ENCODE assay signal across 16 cellular contexts in the genomic region with DNA sequence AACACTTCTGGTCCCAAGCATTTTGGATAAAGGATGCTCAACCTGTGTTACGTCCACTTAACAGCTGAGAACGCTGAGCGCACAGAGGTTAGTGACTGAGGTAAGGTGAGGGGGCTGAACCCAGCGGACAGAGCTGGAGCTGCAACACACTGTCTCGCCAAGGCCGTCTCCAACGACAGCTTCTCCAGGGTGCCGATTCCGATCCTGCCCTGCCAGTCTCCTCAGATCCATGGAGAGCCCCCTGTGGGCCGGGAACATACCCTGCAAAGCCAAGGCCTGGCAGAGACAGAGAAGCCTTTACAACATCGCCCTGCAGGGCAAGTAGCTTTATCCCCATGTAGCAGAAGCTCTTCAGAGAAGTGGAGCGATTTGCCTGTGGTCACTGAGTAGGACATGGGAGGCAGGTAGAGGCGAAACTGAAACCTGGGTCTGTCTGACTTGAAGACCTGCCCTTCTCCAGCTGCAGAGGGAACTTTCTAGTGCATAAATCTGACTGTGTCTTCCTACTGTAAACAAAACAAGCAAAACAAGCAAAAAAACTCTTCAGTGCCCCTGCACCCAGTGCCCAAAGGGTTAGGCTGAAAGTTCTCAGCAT.
A peak's percentile ranks its signal among the peaks of the same experiment; 100 is the strongest.
DNase-seq lines count a peak whose midpoint lies in the region; ATAC-seq, FAIRE-seq and TF ChIP-seq lines count a peak whose summit lies in the region.
"Had no signal": no experiment of that assay in that cellular context is flagged by ENCODE, and none has a peak within 500 bp of the region (broad histone marks: within the 10 kb centered on the region; RNA-seq: fewer than 3 reads in every experiment).

No MANE protein-coding gene starts in this region.

- H2AFZ ChIP-seq in HepG2 (ENCODE audit: low read length): no peak overlapping the region

- BruUV-seq in HepG2 (replicated peaks; lab: Mats Ljungman, UMichigan): no TSS peak

- peak; percentile 42; the same call in 1 of the 2 replicates for TF ChIP-seq RAD21 in HepG2 (CRISPR knock-in tag; IDR thresholded peaks at IDR 0.05)

- no peak overlapping the region for H3K9ac ChIP-seq in HepG2 (ENCODE audit: insufficient read depth, low read depth, low read length)
- H3K9ac ChIP-seq in endodermal cell (ENCODE audit: extremely low read depth, low read length, poor library complexity, severe bottlenecking): no peak overlapping the region

- no peak overlapping the region for H3K4me2 ChIP-seq in HepG2 (ENCODE audit: low read depth, low read length)

- H3K36me3 ChIP-seq in HepG2 (replicated peaks in 1 of 2; ENCODE audit: control insufficient read depth in 1 of 2, insufficient read depth in 2 of 2, low read length in 2 of 2): no peaks in the 10 kb centered on the region
- H3K36me3 ChIP-seq in right lobe of liver: no peaks in the 10 kb centered on the region
- no peaks in the 10 kb centered on the region for H3K36me3 ChIP-seq in endodermal cell (ENCODE audit: control insufficient read depth, insufficient read depth, low read length)
- no peaks in the 10 kb centered on the region for H3K36me3 ChIP-seq in upper lobe of left lung
- H3K36me3 ChIP-seq: tibial nerve had no signal

- peaks cover 1% of the 10 kb centered on the region for H3K27me3 Mint-ChIP-seq in endodermal cell (ENCODE audit: insufficient read depth)
- H3K27me3 Mint-ChIP-seq in activated CD4-positive, alpha-beta T cell treated with anti-CD3 and anti-CD28 coated beads, Interleukin-2, amount 10 ng/mL, durations not matched to agents 7 days and 5 days: no peaks in the 10 kb centered on the region

- no peaks in the 10 kb centered on the region for H3K9me3 Mint-ChIP-seq in endodermal cell
- H3K9me3 Mint-ChIP-seq in activated CD4-positive, alpha-beta T cell treated with anti-CD3 and anti-CD28 coated beads, Interleukin-2, amount 10 ng/mL, durations not matched to agents 7 days and 5 days: no peaks in the 10 kb centered on the region
- H3K9me3 Mint-ChIP-seq: activated B cell treated with CpG ODN at 0.5 μM for 24 hours; activated T-helper 2 cell treated with anti-CD3 and anti-CD28 coated beads, Interferon-gamma antibody, Interleukin-2, Interleukin-4, amounts not matched to agents 10 μg/mL and 5 μg/mL and 100 μg/mL, durations not matched to agents 14 hours and 24 hours and 36 hours; CD14-positive monocyte had no signal

- H3K4me1 Mint-ChIP-seq in endodermal cell: no peaks in the 10 kb centered on the region
- H3K4me1 Mint-ChIP-seq in activated CD4-positive, alpha-beta T cell treated with anti-CD3 and anti-CD28 coated beads, Interleukin-2, amount 10 ng/mL, durations not matched to agents 7 days and 5 days: peaks cover 9% of the 10 kb centered on the region
- H3K4me1 Mint-ChIP-seq: activated B cell treated with CpG ODN at 0.5 μM for 24 hours had no signal

- ATAC-seq in HepG2: peak; percentile 83
- no peak for ATAC-seq in right lobe of liver
- no peak for ATAC-seq in HG03108 (IDR thresholded peaks at IDR 0.05; ENCODE audit: unreplicated experiment)
- ATAC-seq in upper lobe of left lung (ENCODE audit: low FRiP score in 2 of 2): no peak

- no peak for TF ChIP-seq EP300 in HepG2 (IDR thresholded peaks at IDR 0.05; ENCODE audit: low read depth in 2 of 2, low read length in 2 of 2)
- no peak for TF ChIP-seq EP300 in HepG2 (CRISPR knock-in tag; IDR thresholded peaks at IDR 0.05; ENCODE audit: borderline replicate concordance)
- no peak for TF ChIP-seq EP300 in upper lobe of left lung (IDR thresholded peaks at IDR 0.05)

- peak; percentile 69 for DNase-seq in HepG2 (ENCODE audit: low spot score)
- DNase-seq in right lobe of liver: no peak
- DNase-seq in HT1080 (ENCODE audit: low read depth): peak; percentile 53
- DNase-seq in endodermal cell: peak; percentile 95
- no peak for DNase-seq in NCI-H1092 (lab: John Stamatoyannopoulos, UW)
- no peak for DNase-seq in activated CD4-positive, alpha-beta T cell treated with anti-CD3 and anti-CD28 coated beads, Interleukin-2, amount 10 ng/mL, durations not matched to agents 7 days and 5 days
- DNase-seq in upper lobe of left lung: no peak
- DNase-seq: activated B cell treated with CpG ODN at 0.5 μM for 24 hours, cerebellar nuclear complex, mammary epithelial cell, NCI-H1105 had no signal

- intact Hi-C loops in HepG2 (cut with micrococcal nuclease; ENCODE audit: unreplicated experiment) (loop anchor here (1.0 kb wide), 1 partner anchor 39 kb away; no protein-coding TSS in a partner anchor), right lobe of liver (cut with DNase I) (loop anchor here (5.0 to 10.0 kb wide), 2 partner anchors 74 to 117 kb away; partner anchors contain the start of gene SCUBE1 (in 1 of the 2))

- 18% methylated on average over 12 of the region's 13 CpGs for WGBS in HepG2 (ENCODE audit: low lambda C conversion rate)
- 80% methylated on average over 2 of the region's 13 CpGs for WGBS in right lobe of liver (ENCODE audit: insufficient coverage, low coverage, low lambda C conversion rate, missing lambda C conversion rate)
- WGBS in endodermal cell (ENCODE audit: insufficient coverage in 1 of 2, insufficient read length in 1 of 2), 2 experiments: 72 to 73% methylated on average over 13 of the region's 13 CpGs
- 78 to 97% methylated on average over 5 to 13 of the region's 13 CpGs for WGBS in upper lobe of left lung, 2 donors

- no peaks in the 10 kb centered on the region for H3K79me2 ChIP-seq in HepG2 (ENCODE audit: insufficient read depth, low read length)

- H3K27ac ChIP-seq in HepG2 (ENCODE audit: extremely low read length, insufficient read depth, low read length) (no peak overlapping the region), right lobe of liver (no peak overlapping the region), endodermal cell (ENCODE audit: low read depth, low read length) (no peak overlapping the region), upper lobe of left lung (peak overlapping the region in 2 of 4 donors; percentile 40 to 77)

- TF ChIP-seq CTCF in HepG2 (CRISPR knock-in tag; IDR thresholded peaks at IDR 0.05): peak; percentile 64
- peak in 1 of 4 donors; percentile 10 for TF ChIP-seq CTCF in right lobe of liver (IDR thresholded peaks at IDR 0.05)
- peak; percentile 82 for TF ChIP-seq CTCF in endodermal cell (conservative IDR thresholded peaks at IDR 0.05)
- TF ChIP-seq CTCF in upper lobe of left lung (IDR thresholded peaks at IDR 0.05): peak in 1 of 6 experiments; percentile 35

- POLR2A ChIA-PET in HepG2 (lab: Yijun Ruan, JAX): no interaction called here
- POLR2A ChIA-PET in activated CD4-positive, alpha-beta T cell treated with anti-CD3 and anti-CD28 coated beads, Interleukin-2, amount 10 ng/mL, durations not matched to agents 7 days and 5 days (lab: Charles Lee): no interaction called here

- CTCF ChIA-PET in HepG2 (lab: Yijun Ruan, JAX; ENCODE audit: low intra/inter-chr PET ratio, low total read pairs): interaction anchor here (1.6 to 2.0 kb wide), 2 partner anchors 39 to 119 kb away, joined by 4 to 11 read pairs; no protein-coding TSS in a partner anchor
- CTCF ChIA-PET in activated CD4-positive, alpha-beta T cell treated with anti-CD3 and anti-CD28 coated beads, Interleukin-2, amount 10 ng/mL, durations not matched to agents 7 days and 5 days (lab: Charles Lee): interaction anchor here (0.9 to 1.5 kb wide), 3 partner anchors 18 to 133 kb away, joined by 3 to 4 read pairs (median 3); no protein-coding TSS in a partner anchor

- peak; percentile 73 for FAIRE-seq in HepG2 (lab: Jason Lieb, UNC)
- FAIRE-seq: RCC 7860 had no signal

- H3K36me3 Mint-ChIP-seq in endodermal cell (ENCODE audit: low read depth): no peaks in the 10 kb centered on the region
- no peaks in the 10 kb centered on the region for H3K36me3 Mint-ChIP-seq in activated CD4-positive, alpha-beta T cell treated with anti-CD3 and anti-CD28 coated beads, Interleukin-2, amount 10 ng/mL, durations not matched to agents 7 days and 5 days (ENCODE audit: low read depth)
- H3K36me3 Mint-ChIP-seq: CD14-positive monocyte had no signal

- in situ Hi-C loops in HepG2 (cut with HindIII; ENCODE audit: extremely low pct_ligation_motif_present, low pct_unique_long_range_greater_than_20kb): loop anchor here (5.0 kb wide), 2 partner anchors 38 to 77 kb away; no protein-coding TSS in a partner anchor

- H3K4me1 ChIP-seq in HepG2 (ENCODE audit: insufficient read depth, low read length) (peaks cover 8% of the 10 kb centered on the region), right lobe of liver (peaks cover 0 to 10% (median 5%) of the 10 kb centered on the region in 4 donors), endodermal cell (ENCODE audit: control insufficient read depth, insufficient read depth, low read length) (no peaks in the 10 kb centered on the region), upper lobe of left lung (peaks cover 0 to 10% (median 2%) of the 10 kb centered on the region in 4 donors)

- no peak overlapping the region for H3K4me3 Mint-ChIP-seq in endodermal cell
- H3K4me3 Mint-ChIP-seq in activated CD4-positive, alpha-beta T cell treated with anti-CD3 and anti-CD28 coated beads, Interleukin-2, amount 10 ng/mL, durations not matched to agents 7 days and 5 days: no peak overlapping the region
- H3K4me3 Mint-ChIP-seq: activated B cell treated with CpG ODN at 0.5 μM for 24 hours, CD14-positive monocyte had no signal

- H3K27ac Mint-ChIP-seq in endodermal cell: no peak overlapping the region
- no peak overlapping the region for H3K27ac Mint-ChIP-seq in activated CD4-positive, alpha-beta T cell treated with anti-CD3 and anti-CD28 coated beads, Interleukin-2, amount 10 ng/mL, durations not matched to agents 7 days and 5 days
- H3K27ac Mint-ChIP-seq: activated B cell treated with CpG ODN at 0.5 μM for 24 hours; activated T-helper 2 cell treated with anti-CD3 and anti-CD28 coated beads, Interferon-gamma antibody, Interleukin-2, Interleukin-4, amounts not matched to agents 10 μg/mL and 5 μg/mL and 100 μg/mL, durations not matched to agents 14 hours and 24 hours and 36 hours; CD14-positive monocyte had no signal

- H3K9me3 ChIP-seq in HepG2 (ENCODE audit: low read length) (no peaks in the 10 kb centered on the region), right lobe of liver (no peaks in the 10 kb centered on the region), endodermal cell (ENCODE audit: control insufficient read depth, low read length) (no peaks in the 10 kb centered on the region), upper lobe of left lung (no peaks in the 10 kb centered on the region)
- H3K9me3 ChIP-seq: tibial nerve had no signal

- H3K27me3 ChIP-seq in HepG2 (ENCODE audit: control insufficient read depth in 1 of 2, insufficient read depth in 2 of 2, low read length in 2 of 2) (peaks cover 12 to 56% of the 10 kb centered on the region in 2 experiments), right lobe of liver (no peaks in the 10 kb centered on the region), endodermal cell (ENCODE audit: control insufficient read depth, insufficient read depth, low read length, poor library complexity, severe bottlenecking) (no peaks in the 10 kb centered on the region), upper lobe of left lung (no peaks in the 10 kb centered on the region)

- no peak overlapping the region for H3K4me3 ChIP-seq in HepG2 (replicated peaks in 1 of 3; ENCODE audit: insufficient read depth in 1 of 3, low read depth in 2 of 3, low read length in 3 of 3)
- H3K4me3 ChIP-seq in right lobe of liver: no peak overlapping the region
- no peak overlapping the region for H3K4me3 ChIP-seq in endodermal cell (ENCODE audit: low read length)
- no peak overlapping the region for H3K4me3 ChIP-seq in upper lobe of left lung
- H3K4me3 ChIP-seq: tibial nerve had no signal

- no peak for TF ChIP-seq POLR2A in HepG2 (IDR thresholded peaks at IDR 0.05; ENCODE audit: insufficient read depth in 1 of 2, low read depth in 2 of 2, low read length in 2 of 2)
- TF ChIP-seq POLR2A in right lobe of liver (IDR thresholded peaks at IDR 0.05): no peak
- TF ChIP-seq POLR2A in upper lobe of left lung (IDR thresholded peaks at IDR 0.05): no peak

- no peaks in the 10 kb centered on the region for H4K20me1 ChIP-seq in HepG2 (ENCODE audit: insufficient read depth, low read length)

Comparison
In these comparisons a context has a peak if more than half of its experiments do, and no peak if none do; other contexts are left out.
1. DNase-seq: peak in HepG2 (single experiment), HT1080 (single experiment) and endodermal cell (single experiment); none in right lobe of liver (0 of 3), NCI-H1092 (single experiment), activated CD4-positive, alpha-beta T cell treated with anti-CD3 and anti-CD28 coated beads, Interleukin-2, amount 10 ng/mL, durations not matched to agents 7 days and 5 days (single experiment) and upper lobe of left lung (0 of 2).